Comparison of ENCODE assay signal across 10 cellular contexts in genomic region chr2:109871129-109871751, GRCh38. TPM values are rescaled to one million over a fixed set of nuclear protein-coding genes. Genes with fewer than 3 reads are reported as not detected.
DNase-seq lines count a peak whose midpoint lies in the region; ATAC-seq and TF ChIP-seq lines count a peak whose summit lies in the region.
"Not testable (repeated sequence)": the region's sequence is repeated elsewhere in the genome, so short reads cannot be mapped to it uniquely, and the experiment has no call there.
"Had no signal": no experiment of that assay in that cellular context is flagged by ENCODE, and none has a peak within 500 bp of the region (broad histone marks: within the 10 kb centered on the region; RNA-seq: fewer than 3 reads in every experiment).

No MANE protein-coding gene starts in this region.

- H3K27ac ChIP-seq in GM23338 (ENCODE audit: low read depth) = not testable (repeated sequence)

- TF ChIP-seq CTCF in GM23338 (conservative IDR thresholded peaks at IDR 0.05; ENCODE audit: low read depth in 2 of 2) = not testable (repeated sequence)

- H3K27me3 Mint-ChIP-seq in GM23338 (ENCODE audit: insufficient read depth, low read depth, poor library complexity); activated CD8-positive, alpha-beta T cell treated with anti-CD3 and anti-CD28 coated beads, Interleukin-2, amount 10 ng/mL, durations not matched to agents 7 days and 5 days (ENCODE audit: low read depth); stimulated activated naive B cell treated with anti-CD40 and anti-IgM and Interleukin-4, amounts not matched to agents 10 μg/mL and 1 μg/mL and 100 μg/mL, for 72 hours: not testable (repeated sequence)

- intact Hi-C loops in left cardiac atrium (cut with DNase I) = not testable (repeated sequence)

- not testable (repeated sequence) for H3K27ac Mint-ChIP-seq in GM23338; activated CD8-positive, alpha-beta T cell treated with anti-CD3 and anti-CD28 coated beads, Interleukin-2, amount 10 ng/mL, durations not matched to agents 7 days and 5 days; stimulated activated naive B cell treated with anti-CD40 and anti-IgM and Interleukin-4, amounts not matched to agents 10 μg/mL and 1 μg/mL and 100 μg/mL, for 72 hours

- not testable (repeated sequence) for H3K9me2 ChIP-seq in GM23338 (ENCODE audit: insufficient read depth)

- H3K79me2 ChIP-seq in GM23338 (replicated peaks; ENCODE audit: insufficient read depth) = not testable (repeated sequence)

- not testable (repeated sequence) for DNase-seq in GM23338 (ENCODE audit: low spot score); activated CD8-positive, alpha-beta T cell treated with anti-CD3 and anti-CD28 coated beads, Interleukin-2, amount 10 ng/mL, durations not matched to agents 7 days and 5 days; left cardiac atrium; stimulated activated naive B cell treated with anti-CD40 and anti-IgM and Interleukin-4, amounts not matched to agents 10 μg/mL and 1 μg/mL and 100 μg/mL, for 72 hours

- H3K4me3 ChIP-seq in GM23338 = not testable (repeated sequence)

- not testable (repeated sequence) for H3K36me3 Mint-ChIP-seq in GM23338 (ENCODE audit: low read depth); activated CD8-positive, alpha-beta T cell treated with anti-CD3 and anti-CD28 coated beads, Interleukin-2, amount 10 ng/mL, durations not matched to agents 7 days and 5 days (ENCODE audit: low read depth); stimulated activated naive B cell treated with anti-CD40 and anti-IgM and Interleukin-4, amounts not matched to agents 10 μg/mL and 1 μg/mL and 100 μg/mL, for 72 hours

- not testable (repeated sequence) for H3K4me3 Mint-ChIP-seq in GM23338; activated CD8-positive, alpha-beta T cell treated with anti-CD3 and anti-CD28 coated beads, Interleukin-2, amount 10 ng/mL, durations not matched to agents 7 days and 5 days; stimulated activated naive B cell treated with anti-CD40 and anti-IgM and Interleukin-4, amounts not matched to agents 10 μg/mL and 1 μg/mL and 100 μg/mL, for 72 hours

- H3F3A ChIP-seq in GM23338 (replicated peaks; ENCODE audit: low read depth) = not testable (repeated sequence)

- not testable (repeated sequence) for H3K4me1 ChIP-seq in GM23338 (ENCODE audit: insufficient read depth)

- ATAC-seq in GM18502 (IDR thresholded peaks at IDR 0.05; ENCODE audit: poor library complexity, unreplicated experiment) (peak; percentile 87), GM19452 (IDR thresholded peaks at IDR 0.05; ENCODE audit: unreplicated experiment) (peak; percentile 67), GM23338 (peak; percentile 81), HG02981 (IDR thresholded peaks at IDR 0.05; ENCODE audit: unreplicated experiment) (peak; percentile 80), HG03469 (IDR thresholded peaks at IDR 0.05; ENCODE audit: unreplicated experiment) (peak; percentile 85), left cardiac atrium (peak; percentile 59 to 71)
- ATAC-seq in activated CD8-positive, alpha-beta T cell treated with anti-CD3 and anti-CD28 coated beads, Interleukin-2, amount 10 ng/mL, durations not matched to agents 7 days and 5 days = peak; percentile 75
- ATAC-seq in stimulated activated naive B cell treated with anti-CD40 and anti-IgM and Interleukin-4, amounts not matched to agents 10 μg/mL and 1 μg/mL and 100 μg/mL, for 72 hours (replicated peaks) = peak; percentile 79 to 87

- not testable (repeated sequence) for H2AFZ ChIP-seq in GM23338

- H3K4me1 Mint-ChIP-seq in GM23338; activated CD8-positive, alpha-beta T cell treated with anti-CD3 and anti-CD28 coated beads, Interleukin-2, amount 10 ng/mL, durations not matched to agents 7 days and 5 days (ENCODE audit: low read depth); stimulated activated naive B cell treated with anti-CD40 and anti-IgM and Interleukin-4, amounts not matched to agents 10 μg/mL and 1 μg/mL and 100 μg/mL, for 72 hours: not testable (repeated sequence)

- H3K36me3 ChIP-seq in GM23338 (ENCODE audit: insufficient read depth) = not testable (repeated sequence)

- POLR2A ChIA-PET in activated CD8-positive, alpha-beta T cell treated with anti-CD3 and anti-CD28 coated beads, Interleukin-2, amount 10 ng/mL, durations not matched to agents 7 days and 5 days (lab: Charles Lee) = not testable (repeated sequence)

- CTCF ChIA-PET in activated CD8-positive, alpha-beta T cell treated with anti-CD3 and anti-CD28 coated beads, Interleukin-2, amount 10 ng/mL, durations not matched to agents 7 days and 5 days (lab: Charles Lee) = not testable (repeated sequence)

- H3K9me3 Mint-ChIP-seq in GM23338; activated CD8-positive, alpha-beta T cell treated with anti-CD3 and anti-CD28 coated beads, Interleukin-2, amount 10 ng/mL, durations not matched to agents 7 days and 5 days (ENCODE audit: insufficient read depth); stimulated activated naive B cell treated with anti-CD40 and anti-IgM and Interleukin-4, amounts not matched to agents 10 μg/mL and 1 μg/mL and 100 μg/mL, for 72 hours: not testable (repeated sequence)

- H3K4me2 ChIP-seq in GM23338 = not testable (repeated sequence)

- H3K27me3 ChIP-seq in GM23338 (ENCODE audit: insufficient read depth) = not testable (repeated sequence)

- not testable (repeated sequence) for H4K20me1 ChIP-seq in GM23338 (replicated peaks; ENCODE audit: insufficient read depth)

RNA-seq across cellular contexts. Expression of gene LIMS3, which starts 27.2 kb away (rescaled TPM):
- total RNA-seq in GM23338 (2014; rRNA removed; shearing (Covaris generic)) = 0.31 and 1.0 TPM in 2 replicates
- 0.87 and 1.8 TPM in 2 replicates for polyA plus RNA-seq in GM23338 (2016; fragmentation: Nextera tagmentation; extraction: Ambion mirVana)
- under 1 TPM; 0.74 to 0.97 TPM for total RNA-seq in activated CD8-positive, alpha-beta T cell treated with anti-CD3 and anti-CD28 coated beads, Interleukin-2, amount 10 ng/mL, durations not matched to agents 7 days and 5 days
- 1 to 10 TPM; 3.0 to 6.3 TPM for total RNA-seq in left cardiac atrium
- total RNA-seq: Calu3, G401 had no signal
